Comparison of ENCODE assay signal across 9 cellular contexts in genomic region chr1:40383095-40383487, GRCh38. TPM values are rescaled to one million over a fixed set of nuclear protein-coding genes. Genes with fewer than 3 reads are reported as not detected.
A peak's percentile ranks its signal among the peaks of the same experiment; 100 is the strongest.
DNase-seq lines count a peak whose midpoint lies in the region; ATAC-seq and TF ChIP-seq lines count a peak whose summit lies in the region.
"Had no signal": no experiment of that assay in that cellular context is flagged by ENCODE, and none has a peak within 500 bp of the region (broad histone marks: within the 10 kb centered on the region; RNA-seq: fewer than 3 reads in every experiment).

No MANE protein-coding gene starts in this region.

- no peak overlapping the region for H3K14ac ChIP-seq in neuronal stem cell (ENCODE audit: low read length)

- DNase-seq in CD4-positive, alpha-beta memory T cell: no peak
- DNase-seq in NCI-H526 (lab: John Stamatoyannopoulos, UW) (peak; percentile 83 to 88), coronary artery (ENCODE audit: low spot score) (no peak), neuronal stem cell (ENCODE audit: low spot score) (no peak), germinal center (ENCODE audit: low spot score) (no peak), omental fat pad (ENCODE audit: low spot score) (no peak), AG08395 (ENCODE audit: low spot score) (no peak), foreskin keratinocyte (no peak)
- DNase-seq: activated effector memory CD4-positive, alpha-beta T cell treated with Interleukin-2 at 50 U/mL for 16 hours had no signal

- ATAC-seq in omental fat pad (ENCODE audit: low FRiP score): no peak
- ATAC-seq in foreskin keratinocyte: no peak

- H3K4me1 Mint-ChIP-seq in CD4-positive, alpha-beta memory T cell: peaks cover 63 to 95% (median 77%) of the 10 kb centered on the region in 4 donors

- H3K4me2 ChIP-seq in neuronal stem cell (ENCODE audit: insufficient read depth, low read length, poor library complexity, severe bottlenecking): no peak overlapping the region

- H3K18ac ChIP-seq in neuronal stem cell (ENCODE audit: low read length): peak overlapping the region; percentile 32

- H2BK12ac ChIP-seq in neuronal stem cell (ENCODE audit: low read length): no peak overlapping the region

- no peaks in the 10 kb centered on the region for H3K9me3 ChIP-seq in CD4-positive, alpha-beta memory T cell (ENCODE audit: control insufficient read depth in 1 of 2, low read length in 2 of 2)
- H3K9me3 ChIP-seq in neuronal stem cell (replicated peaks in 1 of 2; ENCODE audit: control insufficient read depth in 2 of 2, insufficient read depth in 1 of 2, low read depth in 1 of 2, low read length in 2 of 2): no peaks in the 10 kb centered on the region

- peak overlapping the region; percentile 7 to 45 for H3K4me3 ChIP-seq in CD4-positive, alpha-beta memory T cell (ENCODE audit: low read length in 2 of 2)
- H3K4me3 ChIP-seq in coronary artery: peak overlapping the region; percentile 22
- no peak overlapping the region for H3K4me3 ChIP-seq in neuronal stem cell (ENCODE audit: low read length in 2 of 2)

- H3K4ac ChIP-seq in neuronal stem cell (ENCODE audit: low read length): no peak overlapping the region

- H3K9me3 Mint-ChIP-seq in CD4-positive, alpha-beta memory T cell: no peaks in the 10 kb centered on the region

- peaks cover 98% of the 10 kb centered on the region for H3K4me1 ChIP-seq in CD4-positive, alpha-beta memory T cell (ENCODE audit: insufficient read depth, low read length)
- peaks cover 2 to 5% of the 10 kb centered on the region in 2 donors for H3K4me1 ChIP-seq in neuronal stem cell (ENCODE audit: control insufficient read depth in 2 of 2, insufficient read depth in 1 of 2, low read depth in 1 of 2, low read length in 2 of 2)
- H3K4me1 ChIP-seq in foreskin keratinocyte: peaks cover 13% of the 10 kb centered on the region

- no peak overlapping the region for H2AFZ ChIP-seq in neuronal stem cell (ENCODE audit: low read length)

- no peak overlapping the region for H3K9ac ChIP-seq in neuronal stem cell (ENCODE audit: low read depth, low read length, poor library complexity)

- intact Hi-C loops in CD4-positive, alpha-beta memory T cell (cut with micrococcal nuclease): no loop called here

- peak overlapping the region; percentile 67 to 94 (median 87) for H3K4me3 Mint-ChIP-seq in CD4-positive, alpha-beta memory T cell

- CTCF ChIA-PET in CD4-positive, alpha-beta memory T cell (lab: Charles Lee; ENCODE audit: partially characterized antibody): interaction anchor here (1.0 to 6.6 kb wide), 7 partner anchors 10 to 68 kb away, joined by 3 to 56 read pairs (median 22); partner anchors contain the start of gene SMAP2

- H3K79me1 ChIP-seq in neuronal stem cell (ENCODE audit: low read depth, low read length): no peaks in the 10 kb centered on the region

- H3K36me3 ChIP-seq in CD4-positive, alpha-beta memory T cell (ENCODE audit: insufficient read depth, low read length): no peaks in the 10 kb centered on the region
- no peaks in the 10 kb centered on the region for H3K36me3 ChIP-seq in neuronal stem cell (replicated peaks in 1 of 2; ENCODE audit: control insufficient read depth in 2 of 2, insufficient read depth in 2 of 2, low read length in 2 of 2)

- peaks cover 18 to 44% of the 10 kb centered on the region in 2 donors for H3K36me3 Mint-ChIP-seq in CD4-positive, alpha-beta memory T cell

- H2BK5ac ChIP-seq in neuronal stem cell (ENCODE audit: low read length): no peak overlapping the region

- H2BK15ac ChIP-seq in neuronal stem cell (ENCODE audit: low read length): no peak overlapping the region

- POLR2A ChIA-PET in CD4-positive, alpha-beta memory T cell (lab: Charles Lee; ENCODE audit: partially characterized antibody): interaction anchor here (1.0 to 13.2 kb wide), 7 partner anchors 10 to 125 kb away, joined by 3 to 287 read pairs (median 36); partner anchors contain the start of genes SMAP2 and ZMPSTE24

- H3K27me3 Mint-ChIP-seq in CD4-positive, alpha-beta memory T cell: no peaks in the 10 kb centered on the region

- H4K91ac ChIP-seq in neuronal stem cell (ENCODE audit: low read depth, low read length, poor library complexity): no peak overlapping the region

- no CpG with 5 or more reads among the region's 7 CpGs for WGBS in neuronal stem cell (ENCODE audit: extremely low coverage in 2 of 2, insufficient read length in 2 of 2, insufficient replicate concordance in 1 of 2), 2 donors

- no peak overlapping the region for H2BK120ac ChIP-seq in neuronal stem cell (ENCODE audit: low read depth, low read length)

- H4K8ac ChIP-seq in neuronal stem cell (ENCODE audit: low read depth, low read length): no peak overlapping the region

- no peak for TF ChIP-seq CTCF in coronary artery (IDR thresholded peaks at IDR 0.05)
- TF ChIP-seq CTCF in omental fat pad (IDR thresholded peaks at IDR 0.05): no peak
- TF ChIP-seq CTCF in foreskin keratinocyte (conservative IDR thresholded peaks at IDR 0.05): no peak

- H3K27ac Mint-ChIP-seq in CD4-positive, alpha-beta memory T cell: peak overlapping the region; percentile 95 to 100 (median 99)

- H3K27me3 ChIP-seq in CD4-positive, alpha-beta memory T cell (ENCODE audit: insufficient read depth, low read length): no peaks in the 10 kb centered on the region
- H3K27me3 ChIP-seq in neuronal stem cell (ENCODE audit: control insufficient read depth in 3 of 3, insufficient read depth in 3 of 3, low read depth in 1 of 3, low read length in 3 of 3): no peaks in the 10 kb centered on the region
- no peaks in the 10 kb centered on the region for H3K27me3 ChIP-seq in foreskin keratinocyte

- H3K27ac ChIP-seq in CD4-positive, alpha-beta memory T cell (ENCODE audit: low read depth, low read length): peak overlapping the region; percentile 99
- H3K27ac ChIP-seq in coronary artery (peak overlapping the region in 1 of 2 donors; percentile 82), neuronal stem cell (replicated peaks; ENCODE audit: low read length) (no peak overlapping the region), foreskin keratinocyte (no peak overlapping the region)

- H3K23ac ChIP-seq in neuronal stem cell (ENCODE audit: low read depth, low read length, poor library complexity): no peak overlapping the region

- no peak overlapping the region for H2AK5ac ChIP-seq in neuronal stem cell (ENCODE audit: low read depth, low read length)

RNA-seq across cellular contexts. Expression of gene SMAP2, which starts 9.6 kb away (rescaled TPM):
- total RNA-seq in CD4-positive, alpha-beta memory T cell: 100 to 1,000 TPM; 123 TPM
- polyA plus RNA-seq in CD4-positive, alpha-beta memory T cell: 100 to 1,000 TPM; 258 to 358 TPM
- polyA plus RNA-seq in neuronal stem cell (2013, experiment 1 of 2): 12.8 TPM
- polyA plus RNA-seq in neuronal stem cell (2013, experiment 2 of 2): 12.4 TPM
- total RNA-seq in omental fat pad (100 to 1,000 TPM in 1 of 4 donors, 10 to 100 TPM in 3; 45.4 to 119 (median 60.1) TPM), foreskin keratinocyte (20.4 and 20.9 TPM in 2 replicates)
- 15.8 and 18.5 TPM in 2 replicates for polyA plus RNA-seq in foreskin keratinocyte

Comparison
In these comparisons a context has a peak if more than half of its experiments do, and no peak if none do; other contexts are left out.
1. DNase-seq: peak in NCI-H526 (2 of 2); none in CD4-positive, alpha-beta memory T cell (0 of 5), coronary artery (single experiment), neuronal stem cell (single experiment), germinal center (single experiment), omental fat pad (single experiment), AG08395 (single experiment) and foreskin keratinocyte (0 of 2).
2. H3K4me3 ChIP-seq: peak in CD4-positive, alpha-beta memory T cell (2 of 2) and coronary artery (single experiment); none in neuronal stem cell (0 of 2).